15 cellular contexts compared by ENCODE assay signal in the genomic region with DNA sequence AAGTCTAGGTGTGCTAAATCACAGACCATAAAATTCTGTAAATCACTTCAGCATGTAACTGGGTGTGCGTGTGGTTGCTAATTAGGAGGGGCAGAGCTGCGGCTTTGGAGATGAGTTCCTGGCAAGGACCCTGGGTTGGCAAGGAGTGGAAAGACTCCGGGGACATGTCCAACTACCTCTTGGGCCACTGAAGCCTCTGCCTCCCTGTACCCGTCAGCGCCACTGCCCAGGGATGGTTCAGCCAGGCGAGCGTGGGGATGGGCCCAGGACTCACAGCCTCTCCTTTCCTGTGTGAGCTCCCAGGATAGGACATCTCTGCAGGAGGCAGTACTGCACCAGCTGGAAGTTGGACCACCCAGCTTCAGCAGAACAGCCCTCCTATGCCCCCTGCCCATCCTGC.
DNase-seq lines count a peak whose midpoint lies in the region; ATAC-seq and TF ChIP-seq lines count a peak whose summit lies in the region.
"Had no signal": no experiment of that assay in that cellular context is flagged by ENCODE, and none has a peak within 500 bp of the region (broad histone marks: within the 10 kb centered on the region; RNA-seq: fewer than 3 reads in every experiment).

No MANE protein-coding gene starts in this region.

- H3K36me3 ChIP-seq in vagina: no peaks in the 10 kb centered on the region

- peaks cover 24% of the 10 kb centered on the region for H3K4me1 ChIP-seq in vagina

- no peaks in the 10 kb centered on the region for H3K36me3 Mint-ChIP-seq in osteocyte (ENCODE audit: unreplicated experiment)
- no peaks in the 10 kb centered on the region for H3K36me3 Mint-ChIP-seq in activated T-helper 17 cell treated with anti-CD3 and anti-CD28 coated beads, Interleukin-2, amount 50 U/mL, for 72 hours (ENCODE audit: low read depth)

- ATAC-seq in activated T-helper 17 cell treated with anti-CD3 and anti-CD28 coated beads, Interleukin-2, amount 50 U/mL, for 72 hours (replicated peaks): no peak

- H3K9me3 ChIP-seq in vagina: no peaks in the 10 kb centered on the region

- intact Hi-C loops in vagina (cut with DNase I): no loop called here

- H3K9me3 Mint-ChIP-seq in osteocyte (ENCODE audit: unreplicated experiment): no peaks in the 10 kb centered on the region
- H3K9me3 Mint-ChIP-seq in activated T-helper 17 cell treated with anti-CD3 and anti-CD28 coated beads, Interleukin-2, amount 50 U/mL, for 72 hours: peaks cover 4% of the 10 kb centered on the region

- TF ChIP-seq CTCF in osteocyte (IDR thresholded peaks at IDR 0.05) (no peak), vagina (IDR thresholded peaks at IDR 0.05) (no peak)

- no peaks in the 10 kb centered on the region for H3K27me3 ChIP-seq in vagina

- H3K4me3 ChIP-seq in vagina: no peak overlapping the region

- H3K4me1 Mint-ChIP-seq in osteocyte (ENCODE audit: unreplicated experiment): peaks cover 33% of the 10 kb centered on the region
- no peaks in the 10 kb centered on the region for H3K4me1 Mint-ChIP-seq in activated T-helper 17 cell treated with anti-CD3 and anti-CD28 coated beads, Interleukin-2, amount 50 U/mL, for 72 hours

- TF ChIP-seq POLR2A in vagina (IDR thresholded peaks at IDR 0.05): no peak

- no peak overlapping the region for H3K27ac ChIP-seq in vagina
- H3K27ac ChIP-seq: C4-2B had no signal

- H3K27me3 Mint-ChIP-seq in osteocyte (ENCODE audit: unreplicated experiment): no peaks in the 10 kb centered on the region
- H3K27me3 Mint-ChIP-seq in activated T-helper 17 cell treated with anti-CD3 and anti-CD28 coated beads, Interleukin-2, amount 50 U/mL, for 72 hours: peaks cover 14% of the 10 kb centered on the region

- H3K4me3 Mint-ChIP-seq in osteocyte (ENCODE audit: unreplicated experiment): no peak overlapping the region
- H3K4me3 Mint-ChIP-seq in activated T-helper 17 cell treated with anti-CD3 and anti-CD28 coated beads, Interleukin-2, amount 50 U/mL, for 72 hours: no peak overlapping the region

- DNase-seq in activated CD8-positive, alpha-beta memory T cell treated with anti-CD3 and anti-CD28 coated beads for 24 hours: peak; percentile 40
- DNase-seq in activated CD8-positive, alpha-beta memory T cell treated with anti-CD3 and anti-CD28 coated beads, Interleukin-2, amount 50 U/mL, for 4 hours: no peak
- peak; percentile 37 for DNase-seq in ecto neural progenitor cell (ENCODE audit: low spot score)
- peak; percentile 53 for DNase-seq in osteocyte (ENCODE audit: extremely low spot score, unreplicated experiment)
- peak; percentile 67 to 69 for DNase-seq in vagina (ENCODE audit: extremely low spot score in 2 of 2)
- no peak for DNase-seq in NCI-H2029 treated with DMSO at 0.1 percent for 48 hours (lab: John Stamatoyannopoulos, UW)
- no peak for DNase-seq in NCI-H1105 (lab: John Stamatoyannopoulos, UW)
- DNase-seq: Calu3, DND-41, GF-D8, NCI-H1417 treated with DMSO at 0.1 percent for 48 hours, NCI-H2029, SIG-M5 had no signal

- no peak overlapping the region for H3K27ac Mint-ChIP-seq in osteocyte (ENCODE audit: unreplicated experiment)
- no peak overlapping the region for H3K27ac Mint-ChIP-seq in activated T-helper 17 cell treated with anti-CD3 and anti-CD28 coated beads, Interleukin-2, amount 50 U/mL, for 72 hours

Comparison
In these comparisons a context has a peak if more than half of its experiments do, and no peak if none do; other contexts are left out.
1. DNase-seq: peak in activated CD8-positive, alpha-beta memory T cell treated with anti-CD3 and anti-CD28 coated beads for 24 hours (single experiment), ecto neural progenitor cell (single experiment), osteocyte (single experiment) and vagina (2 of 2); none in activated CD8-positive, alpha-beta memory T cell treated with anti-CD3 and anti-CD28 coated beads, Interleukin-2, amount 50 U/mL, for 4 hours (single experiment), NCI-H2029 treated with DMSO at 0.1 percent for 48 hours (single experiment) and NCI-H1105 (single experiment).